Comparison of ENCODE assay signal across 26 cellular contexts in genomic region chr3:35663471-35663870, GRCh38. TPM values are rescaled to one million over a fixed set of nuclear protein-coding genes. Genes with fewer than 3 reads are reported as not detected.
A peak's percentile ranks its signal among the peaks of the same experiment; 100 is the strongest.
DNase-seq lines count a peak whose midpoint lies in the region; ATAC-seq, FAIRE-seq and TF ChIP-seq lines count a peak whose summit lies in the region.
"Had no signal": no experiment of that assay in that cellular context is flagged by ENCODE, and none has a peak within 500 bp of the region (broad histone marks: within the 10 kb centered on the region; RNA-seq: fewer than 3 reads in every experiment).

No MANE protein-coding gene starts in this region.

- H3K4me3 Mint-ChIP-seq in activated naive CD4-positive, alpha-beta T cell treated with anti-CD3 and anti-CD28 coated beads, Interleukin-2, amount 10 ng/mL, durations not matched to agents 7 days and 5 days = no peak overlapping the region
- H3K4me3 Mint-ChIP-seq: activated naive CD8-positive, alpha-beta T cell; activated T-helper 1 cell treated with anti-CD3 and anti-CD28 coated beads, Interleukin-12 subunit alpha, Interleukin-12 subunit beta, Interleukin-2, Interleukin-4 antibody, amounts not matched to agents 30 ng/mL and 10 ng/mL and 1 ng/mL, durations not matched to agents 14 hours and 24 hours and 36 hours; B cell; natural killer cell; stimulated activated naive CD8-positive, alpha-beta T cell treated with anti-CD3 and anti-CD28 coated beads, Interleukin-15, amount 100 ng/mL, for 72 hours had no signal

- H3K9me3 ChIP-seq in liver (ENCODE audit: control insufficient read depth in 4 of 4, low read length in 3 of 4) = peaks cover 0 to 1% (median 0%) of the 10 kb centered on the region in 4 donors
- H3K9me3 ChIP-seq in HepG2 (ENCODE audit: low read length) = no peaks in the 10 kb centered on the region
- H3K9me3 ChIP-seq in heart left ventricle = no peaks in the 10 kb centered on the region
- no peaks in the 10 kb centered on the region for H3K9me3 ChIP-seq in breast epithelium
- H3K9me3 ChIP-seq: spleen, upper lobe of left lung had no signal

- H3K27me3 Mint-ChIP-seq in activated naive CD4-positive, alpha-beta T cell treated with anti-CD3 and anti-CD28 coated beads, Interleukin-2, amount 10 ng/mL, durations not matched to agents 7 days and 5 days = no peaks in the 10 kb centered on the region

- in situ Hi-C loops in HepG2 (cut with HindIII; ENCODE audit: extremely low pct_ligation_motif_present, low pct_unique_long_range_greater_than_20kb) = no loop called here

- H3K4me1 ChIP-seq in liver (ENCODE audit: control insufficient read depth in 4 of 4, insufficient read depth in 4 of 4, low read length in 3 of 4) = peaks cover 7 to 20% (median 10%) of the 10 kb centered on the region in 4 donors
- no peaks in the 10 kb centered on the region for H3K4me1 ChIP-seq in HepG2 (ENCODE audit: insufficient read depth, low read length)
- peaks cover 0 to 22% (median 7%) of the 10 kb centered on the region in 12 donors for H3K4me1 ChIP-seq in heart left ventricle
- no peaks in the 10 kb centered on the region for H3K4me1 ChIP-seq in breast epithelium
- H3K4me1 ChIP-seq: upper lobe of left lung had no signal

- 63% methylated on average over 10 of the region's 10 CpGs for WGBS in liver
- 18% methylated on average over 8 of the region's 10 CpGs for WGBS in HepG2 (ENCODE audit: low lambda C conversion rate)
- 50 to 66% (median 56%) methylated on average over 10 of the region's 10 CpGs for WGBS in heart left ventricle, 4 donors

- H3K4me1 Mint-ChIP-seq in activated naive CD4-positive, alpha-beta T cell treated with anti-CD3 and anti-CD28 coated beads, Interleukin-2, amount 10 ng/mL, durations not matched to agents 7 days and 5 days = no peaks in the 10 kb centered on the region
- H3K4me1 Mint-ChIP-seq: natural killer cell; stimulated activated naive CD8-positive, alpha-beta T cell treated with anti-CD3 and anti-CD28 coated beads, Interleukin-15, amount 100 ng/mL, for 72 hours had no signal

- H3K36me3 ChIP-seq in liver (ENCODE audit: control insufficient read depth in 4 of 4, insufficient read depth in 3 of 4, low read depth in 1 of 4, low read length in 3 of 4) = no peaks in the 10 kb centered on the region
- no peaks in the 10 kb centered on the region for H3K36me3 ChIP-seq in HepG2 (replicated peaks in 1 of 2; ENCODE audit: control insufficient read depth in 1 of 2, insufficient read depth in 2 of 2, low read length in 2 of 2)
- no peaks in the 10 kb centered on the region for H3K36me3 ChIP-seq in heart left ventricle
- no peaks in the 10 kb centered on the region for H3K36me3 ChIP-seq in breast epithelium
- H3K36me3 ChIP-seq: spleen, upper lobe of left lung had no signal

- H4K20me1 ChIP-seq in HepG2 (ENCODE audit: insufficient read depth, low read length) = no peaks in the 10 kb centered on the region

- H3K27ac Mint-ChIP-seq in activated naive CD4-positive, alpha-beta T cell treated with anti-CD3 and anti-CD28 coated beads, Interleukin-2, amount 10 ng/mL, durations not matched to agents 7 days and 5 days = no peak overlapping the region
- H3K27ac Mint-ChIP-seq: activated naive CD8-positive, alpha-beta T cell; activated T-helper 1 cell treated with anti-CD3 and anti-CD28 coated beads, Interleukin-12 subunit alpha, Interleukin-12 subunit beta, Interleukin-2, Interleukin-4 antibody, amounts not matched to agents 30 ng/mL and 10 ng/mL and 1 ng/mL, durations not matched to agents 14 hours and 24 hours and 36 hours; B cell; natural killer cell; stimulated activated naive CD8-positive, alpha-beta T cell treated with anti-CD3 and anti-CD28 coated beads, Interleukin-15, amount 100 ng/mL, for 72 hours had no signal

- H3K27me3 ChIP-seq in liver (ENCODE audit: control insufficient read depth in 4 of 4, insufficient read depth in 4 of 4, low read length in 3 of 4) (no peaks in the 10 kb centered on the region), HepG2 (ENCODE audit: control insufficient read depth in 1 of 2, insufficient read depth in 2 of 2, low read length in 2 of 2) (no peaks in the 10 kb centered on the region), heart left ventricle (no peaks in the 10 kb centered on the region), breast epithelium (no peaks in the 10 kb centered on the region)
- H3K27me3 ChIP-seq: upper lobe of left lung had no signal

- TF ChIP-seq EP300 in HepG2 (IDR thresholded peaks at IDR 0.05; ENCODE audit: low read depth in 2 of 2, low read length in 2 of 2) = no peak
- no peak for TF ChIP-seq EP300 in HepG2 (CRISPR knock-in tag; IDR thresholded peaks at IDR 0.05; ENCODE audit: borderline replicate concordance)

- H3K9me3 Mint-ChIP-seq in activated naive CD4-positive, alpha-beta T cell treated with anti-CD3 and anti-CD28 coated beads, Interleukin-2, amount 10 ng/mL, durations not matched to agents 7 days and 5 days = no peaks in the 10 kb centered on the region
- H3K9me3 Mint-ChIP-seq: activated T-helper 1 cell treated with anti-CD3 and anti-CD28 coated beads, Interleukin-12 subunit alpha, Interleukin-12 subunit beta, Interleukin-2, Interleukin-4 antibody, amounts not matched to agents 30 ng/mL and 10 ng/mL and 1 ng/mL, durations not matched to agents 14 hours and 24 hours and 36 hours; stimulated activated naive CD8-positive, alpha-beta T cell treated with anti-CD3 and anti-CD28 coated beads, Interleukin-15, amount 100 ng/mL, for 72 hours had no signal

- no peak for ATAC-seq in HepG2
- peak; percentile 75 to 95 (median 87) for ATAC-seq in heart left ventricle
- ATAC-seq in omental fat pad (ENCODE audit: low FRiP score) = peak; percentile 88
- ATAC-seq in HG02763 (IDR thresholded peaks at IDR 0.05; ENCODE audit: unreplicated experiment) = no peak
- ATAC-seq: natural killer cell; stimulated activated naive CD8-positive, alpha-beta T cell treated with anti-CD3 and anti-CD28 coated beads, Interleukin-15, amount 100 ng/mL, for 72 hours had no signal

- no peak for TF ChIP-seq POLR2A in HepG2 (IDR thresholded peaks at IDR 0.05; ENCODE audit: insufficient read depth in 1 of 2, low read depth in 2 of 2, low read length in 2 of 2)
- no peak for TF ChIP-seq POLR2A in heart left ventricle (IDR thresholded peaks at IDR 0.05)
- no peak for TF ChIP-seq POLR2A in breast epithelium (IDR thresholded peaks at IDR 0.05)

- DNase-seq in HepG2 (ENCODE audit: low spot score) (no peak), heart left ventricle (peak in 3 of 5 donors; percentile 5 to 73 (median 31)), omental fat pad (ENCODE audit: low spot score) (no peak), breast epithelium (ENCODE audit: low spot score in 2 of 2) (no peak), SK-N-DZ (ENCODE audit: low spot score) (no peak)
- DNase-seq in activated naive CD4-positive, alpha-beta T cell treated with anti-CD3 and anti-CD28 coated beads, Interleukin-2, amount 10 ng/mL, durations not matched to agents 7 days and 5 days = no peak
- DNase-seq: activated CD4-positive, alpha-beta T cell treated with anti-CD3 and anti-CD28 coated beads for 4 hours; HCEC 1CT; islet precursor cell; natural killer cell; NCI-H1048; NCI-H2029 treated with DMSO at 0.1 percent for 48 hours; spleen; stimulated activated CD4-positive, alpha-beta T cell treated with anti-CD3 and anti-CD28 coated beads, Interleukin-4, amount 100 ng/mL, for 4 hours; stimulated activated naive CD8-positive, alpha-beta T cell treated with anti-CD3 and anti-CD28 coated beads, Interleukin-15, amount 100 ng/mL, for 72 hours; SW 1271; upper lobe of left lung had no signal

- POLR2A ChIA-PET in HepG2 (lab: Yijun Ruan, JAX) = no interaction called here

- no peaks in the 10 kb centered on the region for H3K36me3 Mint-ChIP-seq in activated naive CD4-positive, alpha-beta T cell treated with anti-CD3 and anti-CD28 coated beads, Interleukin-2, amount 10 ng/mL, durations not matched to agents 7 days and 5 days
- H3K36me3 Mint-ChIP-seq: activated naive CD8-positive, alpha-beta T cell; natural killer cell had no signal

- no peak overlapping the region for H2AFZ ChIP-seq in HepG2 (ENCODE audit: low read length)

- no TSS peak for BruUV-seq in HepG2 (replicated peaks; lab: Mats Ljungman, UMichigan)

- TF ChIP-seq RAD21 in liver (IDR thresholded peaks at IDR 0.05) = peak in 1 of 2 donors; percentile 19
- no peak for TF ChIP-seq RAD21 in HepG2 (CRISPR knock-in tag; IDR thresholded peaks at IDR 0.05)

- H3K9ac ChIP-seq in liver (ENCODE audit: low read depth in 1 of 2, low read length in 2 of 2) (no peak overlapping the region), HepG2 (ENCODE audit: insufficient read depth, low read depth, low read length) (no peak overlapping the region)
- H3K9ac ChIP-seq: KMS-11 had no signal

- no peak for TF ChIP-seq CTCF in liver (IDR thresholded peaks at IDR 0.05; ENCODE audit: low read depth, low read length, missing input control)
- TF ChIP-seq CTCF in HepG2 (CRISPR knock-in tag; IDR thresholded peaks at IDR 0.05) = no peak
- TF ChIP-seq CTCF in heart left ventricle (IDR thresholded peaks at IDR 0.05) = no peak
- no peak for TF ChIP-seq CTCF in omental fat pad (IDR thresholded peaks at IDR 0.05)
- no peak for TF ChIP-seq CTCF in breast epithelium (IDR thresholded peaks at IDR 0.05)

- no peaks in the 10 kb centered on the region for H3K79me2 ChIP-seq in HepG2 (ENCODE audit: insufficient read depth, low read length)

- H3K4me2 ChIP-seq in HepG2 (ENCODE audit: low read depth, low read length) = no peak overlapping the region
- H3K4me2 ChIP-seq: KMS-11 had no signal

- no peak overlapping the region for H3K4me3 ChIP-seq in liver (ENCODE audit: low read depth in 1 of 3, low read length in 3 of 3)
- H3K4me3 ChIP-seq in HepG2 (replicated peaks in 1 of 3; ENCODE audit: insufficient read depth in 1 of 3, low read depth in 2 of 3, low read length in 3 of 3) = no peak overlapping the region
- no peak overlapping the region for H3K4me3 ChIP-seq in heart left ventricle
- no peak overlapping the region for H3K4me3 ChIP-seq in breast epithelium
- H3K4me3 ChIP-seq: spleen, upper lobe of left lung had no signal

- peak overlapping the region; percentile 29 to 82 for H3K27ac ChIP-seq in liver (ENCODE audit: low read depth in 1 of 2, low read length in 2 of 2)
- no peak overlapping the region for H3K27ac ChIP-seq in HepG2 (ENCODE audit: extremely low read length, insufficient read depth, low read length)
- H3K27ac ChIP-seq in heart left ventricle = peak overlapping the region in 1 of 12 donors; percentile 60
- no peak overlapping the region for H3K27ac ChIP-seq in breast epithelium
- H3K27ac ChIP-seq: KMS-11, spleen, upper lobe of left lung had no signal

- CTCF ChIA-PET in HepG2 (lab: Yijun Ruan, JAX; ENCODE audit: low intra/inter-chr PET ratio, low total read pairs) = no interaction called here
- CTCF ChIA-PET in activated naive CD4-positive, alpha-beta T cell treated with anti-CD3 and anti-CD28 coated beads, Interleukin-2, amount 10 ng/mL, durations not matched to agents 7 days and 5 days (lab: Charles Lee) = no interaction called here

- FAIRE-seq in HepG2 (lab: Jason Lieb, UNC) = no peak

- intact Hi-C loops in HepG2 (cut with micrococcal nuclease; ENCODE audit: unreplicated experiment) (no loop called here), heart left ventricle (cut with DNase I) (no loop called here), breast epithelium (cut with DNase I; ENCODE audit: low total_unique reads) (no loop called here)

RNA-seq across cellular contexts. Expression of gene ARPP21, which starts 24.1 kb away (rescaled TPM):
- total RNA-seq in liver = 1 to 10 TPM in 1 of 2 donors, under 1 TPM in 1; 0.42 to 1.3 TPM
- polyA plus RNA-seq in liver = under 1 TPM in 1 of 2 donors, not detected in 1; 0.66 TPM
- not detected in 2 replicates for total RNA-seq in HepG2 (2016; rRNA removed; fragmentation: Illumina TruSeq; extraction: Trizol)
- not detected in 2 replicates for total RNA-seq in HepG2 (2016; cell fraction: cytosol; rRNA removed; fragmentation: Illumina TruSeq; extraction: Trizol; ENCODE audit: low read depth)
- total RNA-seq in HepG2 (2016; cell fraction: insoluble cytoplasmic fraction; rRNA removed; fragmentation: Illumina TruSeq; extraction: Trizol) = not detected in 2 replicates
- not detected in 2 replicates for total RNA-seq in HepG2 (2016; cell fraction: membrane; rRNA removed; fragmentation: Illumina TruSeq; extraction: Trizol)
- total RNA-seq in HepG2 (2016; cell fraction: nucleus; rRNA removed; fragmentation: Illumina TruSeq; extraction: Trizol) = not detected in 2 replicates
- polyA plus RNA-seq in HepG2 (2011; rRNA removed) = not detected in 2 replicates
- polyA plus RNA-seq in HepG2 (2011; cell fraction: cytosol; rRNA removed) = not detected in 2 replicates
- polyA plus RNA-seq in HepG2 (2011; cell fraction: nucleus; rRNA removed) = not detected in 2 replicates
- polyA plus RNA-seq in HepG2 (2012) = not detected in 2 replicates
- polyA plus RNA-seq in HepG2 (2016; cell fraction: cytosol; fragmentation: Illumina TruSeq; extraction: Trizol; ENCODE audit: low read depth) = not detected in 2 replicates
- not detected in 2 replicates for polyA plus RNA-seq in HepG2 (2016; cell fraction: insoluble cytoplasmic fraction; fragmentation: Illumina TruSeq; extraction: Trizol; ENCODE audit: low read depth)
- polyA plus RNA-seq in HepG2 (2016; cell fraction: membrane; fragmentation: Illumina TruSeq; extraction: Trizol; ENCODE audit: low read depth) = not detected in 2 replicates
- not detected in 2 replicates for polyA plus RNA-seq in HepG2 (2016; cell fraction: nucleus; fragmentation: Illumina TruSeq; extraction: Trizol; ENCODE audit: insufficient read depth, low read depth)
- not detected in 2 replicates for polyA minus RNA-seq in HepG2 (2011; rRNA and poly(A)+ RNA removed; ENCODE audit: low replicate concordance)
- not detected in 2 replicates for polyA minus RNA-seq in HepG2 (2011; cell fraction: cytosol; rRNA and poly(A)+ RNA removed)
- polyA minus RNA-seq in HepG2 (2011; cell fraction: nucleus; rRNA and poly(A)+ RNA removed) = not detected in 2 replicates
- total RNA-seq in heart left ventricle = under 1 TPM in 1 of 9 donors, not detected in 8; 0.98 TPM
- polyA plus RNA-seq in heart left ventricle = under 1 TPM in 1 of 2 donors, not detected in 1; 0.01 TPM
- 1 to 10 TPM in 1 of 4 donors, under 1 TPM in 1, not detected in 2; 0.28 to 1.6 TPM for total RNA-seq in omental fat pad
- total RNA-seq in breast epithelium = under 1 TPM in 1 of 3 donors, not detected in 2; 0.16 TPM
- polyA plus RNA-seq in SK-N-DZ (2014; cell fraction: cytosol; rRNA removed) = 0.14 TPM in 1 of 2 replicates, not detected in the other
- polyA plus RNA-seq in SK-N-DZ (2014; cell fraction: nucleus; rRNA removed) = 0.13 and 1.7 TPM in 2 replicates
- total RNA-seq: A172; activated T-helper 1 cell treated with anti-CD3 and anti-CD28 coated beads, Interleukin-12 subunit alpha, Interleukin-12 subunit beta, Interleukin-2, Interleukin-4 antibody, amounts not matched to agents 30 ng/mL and 10 ng/mL and 1 ng/mL, durations not matched to agents 14 hours and 24 hours and 36 hours; B cell; HT-29; natural killer cell; RPMI7951; upper lobe of left lung had no signal

Comparison
In these comparisons a context has a peak if more than half of its experiments do, and no peak if none do; other contexts are left out.
1. H3K27ac ChIP-seq: peak in liver (2 of 2); none in HepG2 (single experiment) and breast epithelium (0 of 2).
2. ATAC-seq: peak in heart left ventricle (4 of 4) and omental fat pad (single experiment); none in HepG2 (single experiment) and HG02763 (single experiment).
3. DNase-seq: peak in heart left ventricle (3 of 5); none in HepG2 (single experiment), omental fat pad (single experiment), breast epithelium (0 of 2), SK-N-DZ (single experiment) and activated naive CD4-positive, alpha-beta T cell treated with anti-CD3 and anti-CD28 coated beads, Interleukin-2, amount 10 ng/mL, durations not matched to agents 7 days and 5 days (single experiment).